27 cellular contexts compared by ENCODE assay signal in genomic region chr6:47687432-47687831, GRCh38. TPM values are rescaled to one million over a fixed set of nuclear protein-coding genes. Genes with fewer than 3 reads are reported as not detected.
DNase-seq lines count a peak whose midpoint lies in the region; ATAC-seq and TF ChIP-seq lines count a peak whose summit lies in the region.
"Had no signal": no experiment of that assay in that cellular context is flagged by ENCODE, and none has a peak within 500 bp of the region (broad histone marks: within the 10 kb centered on the region; RNA-seq: fewer than 3 reads in every experiment).

No MANE protein-coding gene starts in this region.

- H4K12ac ChIP-seq in trophoblast cell (ENCODE audit: low read depth, low read length) = no peak overlapping the region

- H3K18ac ChIP-seq in trophoblast cell (ENCODE audit: low read length) = no peak overlapping the region

- H2AFZ ChIP-seq in OCI-LY3 (ENCODE audit: low read depth, low read length) = peak overlapping the region; percentile 64; the same call in 1 of the 2 replicates
- H2AFZ ChIP-seq in trophoblast cell (ENCODE audit: insufficient read depth, low read length, poor library complexity) = no peak overlapping the region

- H3K4me2 ChIP-seq in OCI-LY3 (ENCODE audit: low read length) (no peak overlapping the region), trophoblast cell (ENCODE audit: low read length) (no peak overlapping the region)

- H4K20me1 ChIP-seq in OCI-LY3 (ENCODE audit: insufficient read depth, low read length) = no peaks in the 10 kb centered on the region

- ATAC-seq in esophagus mucosa = peak; percentile 73
- ATAC-seq: HCT116, PC-3, SK-N-SH treated with all-trans-retinoic acid at 6 μM for 48 hours had no signal

- no peak overlapping the region for H2BK5ac ChIP-seq in trophoblast cell (ENCODE audit: low read depth, low read length, poor library complexity)

- H3K4me3 Mint-ChIP-seq in glutamatergic neuron (ENCODE audit: unreplicated experiment) = no peak overlapping the region
- H3K4me3 Mint-ChIP-seq: CD14-positive monocyte; CD8-positive, alpha-beta memory T cell; IgD-negative memory B cell had no signal

- H3K36me3 ChIP-seq in OCI-LY3 (replicated peaks; ENCODE audit: low read depth, low read length) = peaks cover 6% of the 10 kb centered on the region
- no peaks in the 10 kb centered on the region for H3K36me3 ChIP-seq in trophoblast cell (ENCODE audit: control insufficient read depth in 1 of 2, insufficient read depth in 2 of 2, low read length in 2 of 2)
- H3K36me3 ChIP-seq: BE2C, SJCRH30 had no signal

- H4K91ac ChIP-seq in trophoblast cell (ENCODE audit: low read depth, low read length) = no peak overlapping the region

- TF ChIP-seq CTCF in OCI-LY3 (IDR thresholded peaks at IDR 0.05; ENCODE audit: low read depth, low read length) (no peak), glutamatergic neuron (IDR thresholded peaks at IDR 0.05; ENCODE audit: partially characterized antibody, unreplicated experiment) (no peak)

- H3K23ac ChIP-seq in trophoblast cell (ENCODE audit: low read length) = no peak overlapping the region

- H3K27ac ChIP-seq in OCI-LY3 (ENCODE audit: low read length) = no peak overlapping the region
- H3K27ac ChIP-seq in trophoblast cell (ENCODE audit: low read depth, low read length) = no peak overlapping the region
- H3K27ac ChIP-seq: SJCRH30 had no signal

- H3K79me1 ChIP-seq in trophoblast cell (ENCODE audit: low read length) = no peaks in the 10 kb centered on the region

- H2AK5ac ChIP-seq in trophoblast cell (ENCODE audit: low read length) = no peak overlapping the region

- H3K9me3 ChIP-seq in OCI-LY3 (ENCODE audit: insufficient read depth, low read length) (no peaks in the 10 kb centered on the region), trophoblast cell (ENCODE audit: insufficient read depth, low read depth, low read length) (no peaks in the 10 kb centered on the region)
- H3K9me3 ChIP-seq: BE2C, SJCRH30 had no signal

- H3K14ac ChIP-seq in trophoblast cell (ENCODE audit: low read length) = no peak overlapping the region

- no peak overlapping the region for H2BK120ac ChIP-seq in trophoblast cell (ENCODE audit: insufficient read depth, low read length, poor library complexity)

- no peak overlapping the region for H3K4ac ChIP-seq in trophoblast cell (ENCODE audit: low read depth, low read length)

- no peak overlapping the region for H3K27ac Mint-ChIP-seq in glutamatergic neuron (ENCODE audit: unreplicated experiment)
- H3K27ac Mint-ChIP-seq: CD14-positive monocyte; CD8-positive, alpha-beta memory T cell; IgD-negative memory B cell had no signal

- H3K27me3 Mint-ChIP-seq in glutamatergic neuron (ENCODE audit: unreplicated experiment) = no peaks in the 10 kb centered on the region

- no peaks in the 10 kb centered on the region for H3K36me3 Mint-ChIP-seq in glutamatergic neuron (ENCODE audit: unreplicated experiment)
- H3K36me3 Mint-ChIP-seq: CD14-positive monocyte; CD8-positive, alpha-beta memory T cell had no signal

- no peak overlapping the region for H3K9ac ChIP-seq in OCI-LY3 (ENCODE audit: low read length)
- H3K9ac ChIP-seq in trophoblast cell (ENCODE audit: low read length) = no peak overlapping the region

- H3K4me1 ChIP-seq in OCI-LY3 (ENCODE audit: low read length) (peaks cover 25% of the 10 kb centered on the region), trophoblast cell (ENCODE audit: control insufficient read depth in 1 of 2, insufficient read depth in 2 of 2, low read length in 2 of 2) (no peaks in the 10 kb centered on the region)
- H3K4me1 ChIP-seq: BE2C, SJCRH30 had no signal

- peak; percentile 41 for DNase-seq in NCI-H748 (lab: John Stamatoyannopoulos, UW; ENCODE audit: unreplicated experiment)
- DNase-seq in NCI-H748 treated with DMSO at 0.1 percent for 48 hours (lab: John Stamatoyannopoulos, UW) = no peak
- DNase-seq in NAMALWA (ENCODE audit: low spot score) = peak; percentile 2
- DNase-seq in glutamatergic neuron = no peak
- no peak for DNase-seq in effector CD8-positive, alpha-beta T cell (lab: John Stamatoyannopoulos, UW)
- no peak for DNase-seq in trophoblast cell
- DNase-seq: 8988T; ACHN; BE2C; Calu3; CD8-positive, alpha-beta memory T cell; DMS153; NCI-H1092 treated with DMSO at 0.1 percent for 48 hours; NCI-H1436; NCI-H187; NCI-H2107; NCI-H446 treated with DMSO at 0.1 percent for 48 hours; NCI-H69; PC-3; SJCRH30 had no signal

- no CpG with 5 or more reads among the region's 2 CpGs for WGBS in trophoblast cell (ENCODE audit: extremely low coverage, insufficient coverage, insufficient read length)

- H3K9me3 Mint-ChIP-seq in glutamatergic neuron (ENCODE audit: unreplicated experiment) = peaks cover 4% of the 10 kb centered on the region
- H3K9me3 Mint-ChIP-seq: CD8-positive, alpha-beta memory T cell had no signal

- no peak overlapping the region for H4K8ac ChIP-seq in trophoblast cell (ENCODE audit: low read depth, low read length)

- no peaks in the 10 kb centered on the region for H3K79me2 ChIP-seq in OCI-LY3 (ENCODE audit: low read length)
- no peaks in the 10 kb centered on the region for H3K79me2 ChIP-seq in trophoblast cell (ENCODE audit: control insufficient read depth, insufficient read depth, low read length, poor library complexity)

- no peak overlapping the region for H2BK12ac ChIP-seq in trophoblast cell (ENCODE audit: low read length)

- no peaks in the 10 kb centered on the region for H3K4me1 Mint-ChIP-seq in glutamatergic neuron (ENCODE audit: low read depth, unreplicated experiment)
- H3K4me1 Mint-ChIP-seq: CD14-positive monocyte; CD8-positive, alpha-beta memory T cell; IgD-negative memory B cell had no signal

- no peak overlapping the region for H3K4me3 ChIP-seq in OCI-LY3 (ENCODE audit: low read length)
- H3K4me3 ChIP-seq in trophoblast cell (ENCODE audit: low read depth, low read length) = no peak overlapping the region
- H3K4me3 ChIP-seq: SJCRH30 had no signal

- H3K27me3 ChIP-seq in OCI-LY3 (ENCODE audit: low read depth, low read length) = no peaks in the 10 kb centered on the region
- no peaks in the 10 kb centered on the region for H3K27me3 ChIP-seq in trophoblast cell (ENCODE audit: insufficient read depth, low read length)
- H3K27me3 ChIP-seq: BE2C, SJCRH30 had no signal

RNA-seq across cellular contexts. Expression of gene ADGRF4, which starts 10.9 kb away (rescaled TPM):
- 13.6 TPM for total RNA-seq in esophagus mucosa
- not detected for total RNA-seq in glutamatergic neuron (ENCODE audit: unreplicated experiment)
- 3.2 and 4.3 TPM in 2 replicates for polyA plus RNA-seq in trophoblast cell (2013)
- total RNA-seq: CD8-positive, alpha-beta memory T cell; G401; SJCRH30 had no signal
- polyA plus RNA-seq: CD14-positive monocyte; CD8-positive, alpha-beta memory T cell; IgD-negative memory B cell had no signal

Comparison
In these comparisons a context has a peak if more than half of its experiments do, and no peak if none do; other contexts are left out.
1. DNase-seq: peak in NCI-H748 (single experiment) and NAMALWA (single experiment); none in NCI-H748 treated with DMSO at 0.1 percent for 48 hours (single experiment), glutamatergic neuron (single experiment), effector CD8-positive, alpha-beta T cell (single experiment) and trophoblast cell (0 of 2).
2. RNA of gene ADGRF4, which starts 10.9 kb away (total RNA-seq): 13.6 TPM in esophagus mucosa (single experiment); not detected in glutamatergic neuron (single experiment); every median in the first group is over 10 times any median in the second.